8 cellular contexts compared by ENCODE assay signal in genomic region chr6:144104898-144105487, GRCh38. TPM values are rescaled to one million over a fixed set of nuclear protein-coding genes. Genes with fewer than 3 reads are reported as not detected.
A peak's percentile ranks its signal among the peaks of the same experiment; 100 is the strongest.
DNase-seq lines count a peak whose midpoint lies in the region; ATAC-seq and TF ChIP-seq lines count a peak whose summit lies in the region.

No MANE protein-coding gene starts in this region.

- no peak for TF ChIP-seq POLR2A in testis (IDR thresholded peaks at IDR 0.05)

- H3K9ac ChIP-seq in mammary epithelial cell (ENCODE audit: insufficient read depth, low read length): no peak overlapping the region

- 5% methylated on average over 2 of the region's 2 CpGs for WGBS in mammary epithelial cell (ENCODE audit: low coverage, missing lambda C conversion rate)
- WGBS in testis, 2 donors: 20 to 33% methylated on average over 2 of the region's 2 CpGs

- H3K4me1 ChIP-seq in mammary epithelial cell (ENCODE audit: insufficient read depth, low read length) (no peaks in the 10 kb centered on the region), testis (no peaks in the 10 kb centered on the region)

- no peaks in the 10 kb centered on the region for H3K9me3 Mint-ChIP-seq in activated CD4-positive, alpha-beta memory T cell treated with anti-CD3 and anti-CD28 coated beads for 36 hours
- no peaks in the 10 kb centered on the region for H3K9me3 Mint-ChIP-seq in activated CD4-positive, alpha-beta memory T cell treated with anti-CD3 and anti-CD28 coated beads, Interleukin-2, amount 10 ng/mL, durations not matched to agents 7 days and 5 days

- peaks cover 7% of the 10 kb centered on the region for H3K4me1 Mint-ChIP-seq in activated CD4-positive, alpha-beta memory T cell treated with anti-CD3 and anti-CD28 coated beads for 36 hours (ENCODE audit: low read depth)
- H3K4me1 Mint-ChIP-seq in activated CD4-positive, alpha-beta memory T cell treated with anti-CD3 and anti-CD28 coated beads, Interleukin-2, amount 10 ng/mL, durations not matched to agents 7 days and 5 days: peaks cover 7% of the 10 kb centered on the region

- POLR2A ChIA-PET in activated CD4-positive, alpha-beta memory T cell treated with anti-CD3 and anti-CD28 coated beads for 36 hours (lab: Charles Lee): no interaction called here
- POLR2A ChIA-PET in activated CD4-positive, alpha-beta memory T cell treated with anti-CD3 and anti-CD28 coated beads, Interleukin-2, amount 10 ng/mL, durations not matched to agents 7 days and 5 days (lab: Charles Lee): interaction anchor here (0.8 kb wide), 1 partner anchor 45 kb away, joined by 3 read pairs; the partner anchor contains the start of gene STX11

- no peaks in the 10 kb centered on the region for H3K36me3 Mint-ChIP-seq in activated CD4-positive, alpha-beta memory T cell treated with anti-CD3 and anti-CD28 coated beads for 36 hours
- no peaks in the 10 kb centered on the region for H3K36me3 Mint-ChIP-seq in activated CD4-positive, alpha-beta memory T cell treated with anti-CD3 and anti-CD28 coated beads, Interleukin-2, amount 10 ng/mL, durations not matched to agents 7 days and 5 days (ENCODE audit: low read depth)

- peak; percentile 79 for ATAC-seq in GM19468 (IDR thresholded peaks at IDR 0.05; ENCODE audit: extremely low read depth, unreplicated experiment)

- no peak overlapping the region for H3K27ac ChIP-seq in mammary epithelial cell (ENCODE audit: insufficient read depth, low read depth, low read length)
- no peak overlapping the region for H3K27ac ChIP-seq in testis

- no peaks in the 10 kb centered on the region for H4K20me1 ChIP-seq in mammary epithelial cell (ENCODE audit: insufficient read depth, low read length)

- H3K79me2 ChIP-seq in mammary epithelial cell (ENCODE audit: insufficient read depth, low read length): no peaks in the 10 kb centered on the region

- H3K4me2 ChIP-seq in mammary epithelial cell (ENCODE audit: insufficient read depth, low read depth, low read length): no peak overlapping the region

- no peaks in the 10 kb centered on the region for H3K27me3 Mint-ChIP-seq in activated CD4-positive, alpha-beta memory T cell treated with anti-CD3 and anti-CD28 coated beads for 36 hours
- H3K27me3 Mint-ChIP-seq in activated CD4-positive, alpha-beta memory T cell treated with anti-CD3 and anti-CD28 coated beads, Interleukin-2, amount 10 ng/mL, durations not matched to agents 7 days and 5 days: peaks cover 5% of the 10 kb centered on the region

- intact Hi-C loops in activated CD4-positive, alpha-beta memory T cell treated with anti-CD3 and anti-CD28 coated beads for 36 hours (cut with micrococcal nuclease): loop anchor here (1.0 to 10.0 kb wide), 8 partner anchors 26 to 1110 kb away; partner anchors contain the start of gene STX11
- intact Hi-C loops in mammary epithelial cell (cut with micrococcal nuclease) (loop anchor here (1.0 to 2.0 kb wide), 3 partner anchors 111 to 377 kb away; partner anchors contain the start of gene UTRN), testis (cut with DNase I; ENCODE audit: low total_unique reads) (no loop called here)

- BruUV-seq in mammary epithelial cell (replicated peaks; lab: Mats Ljungman, UMichigan): no TSS peak

- H3K4me3 ChIP-seq in mammary epithelial cell (replicated peaks in 1 of 3; ENCODE audit: insufficient read depth in 1 of 3, low read depth in 2 of 3, low read length in 3 of 3): no peak overlapping the region
- H3K4me3 ChIP-seq in testis: no peak overlapping the region

- H3K9me3 ChIP-seq in mammary epithelial cell (replicated peaks; ENCODE audit: insufficient read depth, low read length): no peaks in the 10 kb centered on the region
- no peaks in the 10 kb centered on the region for H3K9me3 ChIP-seq in testis

- peak overlapping the region; percentile 53 for H3K27ac Mint-ChIP-seq in activated CD4-positive, alpha-beta memory T cell treated with anti-CD3 and anti-CD28 coated beads for 36 hours
- no peak overlapping the region for H3K27ac Mint-ChIP-seq in activated CD4-positive, alpha-beta memory T cell treated with anti-CD3 and anti-CD28 coated beads, Interleukin-2, amount 10 ng/mL, durations not matched to agents 7 days and 5 days

- H3K27me3 ChIP-seq in mammary epithelial cell (ENCODE audit: insufficient read depth, low read length) (no peaks in the 10 kb centered on the region), testis (no peaks in the 10 kb centered on the region)

- TF ChIP-seq CTCF in mammary epithelial cell (conservative IDR thresholded peaks at IDR 0.05 in 1 of 2, IDR thresholded peaks at IDR 0.05 in 1 of 2; ENCODE audit: extremely low read depth in 1 of 2, insufficient read depth in 1 of 2, low read depth in 1 of 2, low read length in 2 of 2) (peak; percentile 57 to 72), testis (IDR thresholded peaks at IDR 0.05) (peak; percentile 60 to 77 (median 61))

- dilution Hi-C loops in mammary epithelial cell (cut with HindIII; ENCODE audit: low sequenced_read_pairs): loop anchor here (25.0 kb wide), 1 partner anchor 382 kb away; no protein-coding TSS in a partner anchor

- CTCF ChIA-PET in activated CD4-positive, alpha-beta memory T cell treated with anti-CD3 and anti-CD28 coated beads for 36 hours (lab: Charles Lee): interaction anchor here (0.6 to 6.0 kb wide), 15 partner anchors 8 to 378 kb away, joined by 3 to 81 read pairs (median 3); no protein-coding TSS in a partner anchor
- CTCF ChIA-PET in activated CD4-positive, alpha-beta memory T cell treated with anti-CD3 and anti-CD28 coated beads, Interleukin-2, amount 10 ng/mL, durations not matched to agents 7 days and 5 days (lab: Charles Lee): interaction anchor here (0.6 to 2.9 kb wide), 7 partner anchors 47 to 463 kb away, joined by 3 to 31 read pairs (median 4); no protein-coding TSS in a partner anchor
- CTCF ChIA-PET in mammary epithelial cell (lab: Charles Lee; ENCODE audit: low non-redundant PET): interaction anchor here (0.6 kb wide), 1 partner anchor 189 kb away, joined by 5 read pairs; no protein-coding TSS in a partner anchor

- H3K36me3 ChIP-seq in mammary epithelial cell (ENCODE audit: insufficient read depth, low read length) (no peaks in the 10 kb centered on the region), testis (ENCODE audit: low read depth, missing control alignments) (no peaks in the 10 kb centered on the region)

- H3K4me3 Mint-ChIP-seq in activated CD4-positive, alpha-beta memory T cell treated with anti-CD3 and anti-CD28 coated beads for 36 hours: no peak overlapping the region
- H3K4me3 Mint-ChIP-seq in activated CD4-positive, alpha-beta memory T cell treated with anti-CD3 and anti-CD28 coated beads, Interleukin-2, amount 10 ng/mL, durations not matched to agents 7 days and 5 days: no peak overlapping the region

- no peak for DNase-seq in activated CD4-positive, alpha-beta memory T cell treated with anti-CD3 and anti-CD28 coated beads for 36 hours
- no peak for DNase-seq in activated CD4-positive, alpha-beta memory T cell treated with anti-CD3 and anti-CD28 coated beads, Interleukin-2, amount 10 ng/mL, durations not matched to agents 7 days and 5 days
- peak; percentile 73 for DNase-seq in HT-29 (ENCODE audit: low spot score)
- peak; percentile 92 for DNase-seq in OCI-M1 (lab: John Stamatoyannopoulos, UW)
- DNase-seq in mammary epithelial cell: peak; percentile 60
- peak; percentile 73 for DNase-seq in kidney tubule cell (ENCODE audit: low spot score)
- DNase-seq in testis: peak; percentile 49

- H2AFZ ChIP-seq in mammary epithelial cell (ENCODE audit: low read depth, low read length): no peak overlapping the region

- in situ Hi-C loops in mammary epithelial cell (cut with MboI; ENCODE audit: low sequenced_read_pairs in 2 of 2): loop anchor here (5.0 to 10.0 kb wide), 2 partner anchors 112 to 380 kb away; no protein-coding TSS in a partner anchor

RNA-seq across cellular contexts. Expression of gene SF3B5, which starts 9.6 kb away (rescaled TPM):
- 100 to 1,000 TPM; 162 to 171 TPM for total RNA-seq in activated CD4-positive, alpha-beta memory T cell treated with anti-CD3 and anti-CD28 coated beads for 36 hours
- 100 to 1,000 TPM; 128 to 130 TPM for total RNA-seq in activated CD4-positive, alpha-beta memory T cell treated with anti-CD3 and anti-CD28 coated beads, Interleukin-2, amount 10 ng/mL, durations not matched to agents 7 days and 5 days
- total RNA-seq in HT-29 (2014; rRNA removed; shearing (Covaris generic)): 153 and 154 TPM in 2 replicates
- total RNA-seq in mammary epithelial cell (100 to 1,000 TPM in 1 of 2 donors, 10 to 100 TPM in 1; 81.9 to 132 TPM), testis (100 to 1,000 TPM; 153 to 200 TPM)
- polyA plus RNA-seq in mammary epithelial cell (362 TPM), testis (ENCODE audit: insufficient read depth, low read depth, low replicate concordance) (174 TPM)
- polyA minus RNA-seq in mammary epithelial cell: 224 TPM

RNA-seq across cellular contexts. Expression of gene STX11, which starts 45.3 kb away (rescaled TPM):
- 10 to 100 TPM; 16.0 to 16.6 TPM for total RNA-seq in activated CD4-positive, alpha-beta memory T cell treated with anti-CD3 and anti-CD28 coated beads for 36 hours
- 10 to 100 TPM; 23.8 to 25.0 TPM for total RNA-seq in activated CD4-positive, alpha-beta memory T cell treated with anti-CD3 and anti-CD28 coated beads, Interleukin-2, amount 10 ng/mL, durations not matched to agents 7 days and 5 days
- total RNA-seq in HT-29 (2014; rRNA removed; shearing (Covaris generic)): not detected in 2 replicates
- total RNA-seq in mammary epithelial cell (1 to 10 TPM in 1 of 2 donors, under 1 TPM in 1; 0.71 to 1.2 TPM), testis (1 to 10 TPM; 6.1 to 9.5 TPM)
- polyA plus RNA-seq in mammary epithelial cell (1.0 TPM), testis (ENCODE audit: insufficient read depth, low read depth, low replicate concordance) (4.6 TPM)
- polyA minus RNA-seq in mammary epithelial cell: not detected

Comparison
In these comparisons a context has a peak if more than half of its experiments do, and no peak if none do; other contexts are left out.
1. DNase-seq: peak in HT-29 (single experiment), OCI-M1 (single experiment), mammary epithelial cell (single experiment), kidney tubule cell (single experiment) and testis (single experiment); none in activated CD4-positive, alpha-beta memory T cell treated with anti-CD3 and anti-CD28 coated beads for 36 hours (single experiment) and activated CD4-positive, alpha-beta memory T cell treated with anti-CD3 and anti-CD28 coated beads, Interleukin-2, amount 10 ng/mL, durations not matched to agents 7 days and 5 days (single experiment).